9 cellular contexts compared by ENCODE assay signal in the genomic region with DNA sequence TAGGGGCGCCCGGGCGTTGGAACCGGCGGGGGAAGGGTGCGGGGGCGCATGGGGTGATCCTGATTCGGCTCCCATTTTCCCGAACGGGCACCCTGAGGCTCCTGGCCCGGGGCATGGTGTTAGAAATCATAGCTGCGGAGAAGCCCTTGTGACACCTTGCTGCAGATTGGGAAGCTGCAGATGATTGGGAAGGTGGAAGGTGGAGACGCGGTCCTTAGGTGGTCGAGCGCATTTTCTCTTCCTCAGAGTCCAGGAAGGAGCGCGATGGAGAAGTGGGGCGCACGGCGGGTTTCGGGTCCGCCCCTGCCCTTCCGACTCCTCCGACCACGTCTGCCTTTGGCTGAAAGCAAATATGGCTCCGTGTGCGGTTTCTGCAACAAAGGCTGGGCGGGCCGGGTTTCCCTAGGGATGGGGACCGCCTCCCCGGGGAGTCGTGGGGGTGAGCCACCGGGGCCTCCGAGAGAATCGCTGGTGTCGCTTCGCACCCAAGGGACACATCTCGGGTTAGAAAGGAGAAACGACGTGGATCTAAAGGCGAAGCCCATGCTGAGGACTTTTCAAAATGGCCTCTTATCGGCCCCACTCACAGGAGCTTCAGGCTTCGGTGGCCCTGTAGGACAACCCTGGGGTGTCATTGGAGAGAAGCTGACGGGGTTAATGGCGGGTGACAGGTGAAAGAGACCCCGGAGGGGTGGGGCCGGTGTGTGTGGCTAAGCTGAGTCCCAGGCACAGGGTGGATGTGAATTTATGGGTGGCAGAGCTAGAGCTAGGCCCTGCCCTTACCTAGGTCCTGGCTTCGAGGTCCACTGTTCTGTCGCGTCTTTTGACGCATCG. TPM values are rescaled to one million over a fixed set of nuclear protein-coding genes. Genes with fewer than 3 reads are reported as not detected.
DNase-seq lines count a peak whose midpoint lies in the region; ATAC-seq lines count a peak whose summit lies in the region.
"Had no signal": no experiment of that assay in that cellular context is flagged by ENCODE, and none has a peak within 500 bp of the region (broad histone marks: within the 10 kb centered on the region; RNA-seq: fewer than 3 reads in every experiment).

No MANE protein-coding gene starts in this region.

- H3K27me3 ChIP-seq in GM23248 (replicated peaks; ENCODE audit: insufficient read depth): no peaks in the 10 kb centered on the region
- H3K27me3 ChIP-seq in stomach smooth muscle (ENCODE audit: control insufficient read depth in 1 of 2, insufficient read depth in 2 of 2, low read length in 2 of 2): no peaks in the 10 kb centered on the region

- CTCF ChIA-PET in activated CD4-positive, alpha-beta T cell treated with anti-CD3 and anti-CD28 coated beads for 36 hours (lab: Charles Lee): interaction anchor here (0.6 to 2.0 kb wide), 9 partner anchors 18 to 155 kb away, joined by 3 to 16 read pairs (median 4); partner anchors contain the start of gene INCENP

- H3K4me1 ChIP-seq in GM23248 (ENCODE audit: insufficient read depth) (peaks cover 57% of the 10 kb centered on the region), stomach smooth muscle (ENCODE audit: control insufficient read depth, insufficient read depth, low read length) (peaks cover 55% of the 10 kb centered on the region)

- H3K4me1 Mint-ChIP-seq in activated CD4-positive, alpha-beta T cell treated with anti-CD3 and anti-CD28 coated beads for 36 hours: peaks cover 69% of the 10 kb centered on the region

- DNase-seq in DMS79 (lab: John Stamatoyannopoulos, UW) (peak; percentile 79), GM23248 (peak; percentile 64), NCI-H1092 (lab: John Stamatoyannopoulos, UW) (peak; percentile 68), ecto neural progenitor cell (ENCODE audit: low spot score) (peak; percentile 71), mesenteric fat pad (ENCODE audit: low spot score) (peak; percentile 71)
- DNase-seq in activated CD4-positive, alpha-beta T cell treated with anti-CD3 and anti-CD28 coated beads for 36 hours: peak; percentile 60

- H3K36me3 Mint-ChIP-seq in activated CD4-positive, alpha-beta T cell treated with anti-CD3 and anti-CD28 coated beads for 36 hours (ENCODE audit: low read depth): peaks cover 40% of the 10 kb centered on the region

- H3K36me3 ChIP-seq in GM23248 (ENCODE audit: low read depth) (peaks cover 29% of the 10 kb centered on the region), stomach smooth muscle (ENCODE audit: control insufficient read depth in 2 of 2, insufficient read depth in 2 of 2, low read length in 2 of 2) (peaks cover 21 to 24% of the 10 kb centered on the region in 2 donors)

- H3K9ac ChIP-seq in GM23248 (peak overlapping the region; percentile 97), stomach smooth muscle (ENCODE audit: low read length in 2 of 2) (peak overlapping the region; percentile 84 to 86)

- 14 to 16% methylated on average over 44 to 53 of the region's 53 CpGs for WGBS in GM23248 (ENCODE audit: low coverage in 1 of 2, low lambda C conversion rate in 2 of 2, missing lambda C conversion rate in 2 of 2), 2 experiments

- peak; percentile 13 for ATAC-seq in activated CD4-positive, alpha-beta T cell treated with anti-CD3 and anti-CD28 coated beads for 36 hours
- no peak for ATAC-seq in GM19397 (IDR thresholded peaks at IDR 0.05; ENCODE audit: unreplicated experiment)

- peaks cover 43% of the 10 kb centered on the region for H3K79me2 ChIP-seq in GM23248 (ENCODE audit: insufficient read depth)

- peaks cover 16% of the 10 kb centered on the region for H4K20me1 ChIP-seq in GM23248 (ENCODE audit: insufficient read depth)

- intact Hi-C loops in activated CD4-positive, alpha-beta T cell treated with anti-CD3 and anti-CD28 coated beads for 36 hours (cut with DNase I, micrococcal nuclease): loop anchor here (1.0 to 5.0 kb wide), 10 partner anchors 19 to 176 kb away; partner anchors contain the start of genes FADS3 (in 1 of the 2), FEN1 (in 1 of the 2) and TMEM258 (in 1 of the 2)

- peak overlapping the region; percentile 92 for H3K27ac Mint-ChIP-seq in activated CD4-positive, alpha-beta T cell treated with anti-CD3 and anti-CD28 coated beads for 36 hours

- no peaks in the 10 kb centered on the region for H3K9me3 Mint-ChIP-seq in activated CD4-positive, alpha-beta T cell treated with anti-CD3 and anti-CD28 coated beads for 36 hours (ENCODE audit: low read depth)

- H3K9me3 ChIP-seq in GM23248 (ENCODE audit: low read depth) (no peaks in the 10 kb centered on the region), stomach smooth muscle (ENCODE audit: control insufficient read depth in 2 of 2, low read length in 2 of 2) (no peaks in the 10 kb centered on the region)

- peak overlapping the region; percentile 78 for H3K4me2 ChIP-seq in GM23248 (ENCODE audit: unreplicated experiment)

- H3K4me3 ChIP-seq in GM23248 (peak overlapping the region; percentile 98), stomach smooth muscle (ENCODE audit: low read length in 2 of 2) (peak overlapping the region; percentile 85 to 99)

- H3K27ac ChIP-seq in GM23248 (peak overlapping the region; percentile 99), stomach smooth muscle (ENCODE audit: low read length) (peak overlapping the region; percentile 93)

- POLR2A ChIA-PET in activated CD4-positive, alpha-beta T cell treated with anti-CD3 and anti-CD28 coated beads for 36 hours (lab: Charles Lee): interaction anchor here (0.6 to 1.0 kb wide), 9 partner anchors 11 to 974 kb away, joined by 3 to 4 read pairs (median 3); partner anchors contain the start of genes BEST1 and TUT1

- peak overlapping the region; percentile 78 for H2AFZ ChIP-seq in GM23248

- H3F3A ChIP-seq in GM23248 (ENCODE audit: insufficient read depth): peaks cover 81% of the 10 kb centered on the region

- in situ Hi-C loops in GM23248 (cut with MboI): no loop called here

- H3K4me3 Mint-ChIP-seq in activated CD4-positive, alpha-beta T cell treated with anti-CD3 and anti-CD28 coated beads for 36 hours: peak overlapping the region; percentile 91

- no peaks in the 10 kb centered on the region for H3K27me3 Mint-ChIP-seq in activated CD4-positive, alpha-beta T cell treated with anti-CD3 and anti-CD28 coated beads for 36 hours

- H3K9me2 ChIP-seq in GM23248 (ENCODE audit: insufficient read depth): no peaks in the 10 kb centered on the region

RNA-seq across cellular contexts. Expression of gene FTH1, which starts 0.7 kb away (rescaled TPM):
- 393 and 473 TPM in 2 replicates for total RNA-seq in GM23248 (2014; rRNA removed; shearing (Covaris generic))
- 10,305 and 10,611 TPM in 2 replicates for polyA plus RNA-seq in GM23248 (2016; fragmentation: Nextera tagmentation; extraction: Ambion mirVana)
- 100 to 1,000 TPM; 777 to 914 TPM for total RNA-seq in activated CD4-positive, alpha-beta T cell treated with anti-CD3 and anti-CD28 coated beads for 36 hours
- 7,690 TPM for total RNA-seq in mesenteric fat pad

RNA-seq across cellular contexts. Expression of gene BEST1, which starts 18.0 kb away (rescaled TPM):
- 4.7 and 5.1 TPM in 2 replicates for total RNA-seq in GM23248 (2014; rRNA removed; shearing (Covaris generic))
- polyA plus RNA-seq in GM23248 (2016; fragmentation: Nextera tagmentation; extraction: Ambion mirVana): 3.1 and 3.9 TPM in 2 replicates
- total RNA-seq in activated CD4-positive, alpha-beta T cell treated with anti-CD3 and anti-CD28 coated beads for 36 hours: under 1 TPM; 0.37 to 0.65 TPM
- 13.2 TPM for total RNA-seq in mesenteric fat pad
- total RNA-seq: T-helper 2 cell treated with Interferon-gamma antibody and Interleukin-4, amounts not matched to agents 100 ng/mL and 5 ng/mL, for 36 hours had no signal

RNA-seq across cellular contexts. Expression of gene RAB3IL1, which starts 50.8 kb away (rescaled TPM):
- 6.6 and 7.5 TPM in 2 replicates for total RNA-seq in GM23248 (2014; rRNA removed; shearing (Covaris generic))
- 2.8 and 3.3 TPM in 2 replicates for polyA plus RNA-seq in GM23248 (2016; fragmentation: Nextera tagmentation; extraction: Ambion mirVana)
- total RNA-seq in activated CD4-positive, alpha-beta T cell treated with anti-CD3 and anti-CD28 coated beads for 36 hours: under 1 TPM in 1 of 2 experiments, not detected in 1; 0.09 TPM
- total RNA-seq in mesenteric fat pad: 36.5 TPM
- total RNA-seq: T-helper 2 cell treated with Interferon-gamma antibody and Interleukin-4, amounts not matched to agents 100 ng/mL and 5 ng/mL, for 36 hours had no signal
